8 cellular contexts compared by ENCODE assay signal in genomic region chr22:35648066-35649025, GRCh38. TPM values are rescaled to one million over a fixed set of nuclear protein-coding genes. Genes with fewer than 3 reads are reported as not detected.
DNase-seq lines count a peak whose midpoint lies in the region; ATAC-seq lines count a peak whose summit lies in the region.

Gene APOL6, plus strand, starts transcription at chr22:35648446. Its CDS starts 7,980 bp downstream, at chr22:35656426.

- ATAC-seq in GM21786 (IDR thresholded peaks at IDR 0.05; ENCODE audit: unreplicated experiment) (peak; percentile 43), GM19455 (IDR thresholded peaks at IDR 0.05; ENCODE audit: unreplicated experiment) (no peak)
- ATAC-seq in activated CD8-positive, alpha-beta memory T cell treated with anti-CD3 and anti-CD28 coated beads, Interleukin-2, amount 10 ng/mL, durations not matched to agents 7 days and 5 days, result peak; percentile 80

- no peaks in the 10 kb centered on the region for H3K27me3 ChIP-seq in stomach smooth muscle (ENCODE audit: control insufficient read depth in 1 of 2, insufficient read depth in 2 of 2, low read length in 2 of 2)

- H3K4me3 ChIP-seq in stomach smooth muscle (ENCODE audit: low read length in 2 of 2), result peak within 1 kb of the TSS; percentile 91 to 98

- H3K9ac ChIP-seq in stomach smooth muscle (ENCODE audit: low read length in 2 of 2), result peak within 1 kb of the TSS; percentile 95 to 96

- H3K27me3 Mint-ChIP-seq in activated CD8-positive, alpha-beta memory T cell treated with anti-CD3 and anti-CD28 coated beads, Interleukin-2, amount 10 ng/mL, durations not matched to agents 7 days and 5 days, result no peaks in the 10 kb centered on the region

- peak within 1 kb of the TSS; percentile 100 for H3K4me3 Mint-ChIP-seq in activated CD8-positive, alpha-beta memory T cell treated with anti-CD3 and anti-CD28 coated beads, Interleukin-2, amount 10 ng/mL, durations not matched to agents 7 days and 5 days

- peak within 1 kb of the TSS; percentile 100 for H3K27ac Mint-ChIP-seq in activated CD8-positive, alpha-beta memory T cell treated with anti-CD3 and anti-CD28 coated beads, Interleukin-2, amount 10 ng/mL, durations not matched to agents 7 days and 5 days

- H3K4me1 Mint-ChIP-seq in activated CD8-positive, alpha-beta memory T cell treated with anti-CD3 and anti-CD28 coated beads, Interleukin-2, amount 10 ng/mL, durations not matched to agents 7 days and 5 days, result peaks cover 36% of the 10 kb centered on the region

- H3K27ac ChIP-seq in epithelial cell of prostate (peak within 1 kb of the TSS; percentile 78), stomach smooth muscle (ENCODE audit: low read length) (peak within 1 kb of the TSS; percentile 86)

- CTCF ChIA-PET in activated CD8-positive, alpha-beta memory T cell treated with anti-CD3 and anti-CD28 coated beads, Interleukin-2, amount 10 ng/mL, durations not matched to agents 7 days and 5 days (lab: Charles Lee), result interaction anchor here (0.8 to 3.9 kb wide), 8 partner anchors 10 to 799 kb away, joined by 3 to 32 read pairs (median 6); partner anchors contain the start of gene APOL2

- H3K9me3 ChIP-seq in stomach smooth muscle (ENCODE audit: control insufficient read depth in 2 of 2, low read length in 2 of 2), result no peaks in the 10 kb centered on the region

- H3K36me3 ChIP-seq in stomach smooth muscle (ENCODE audit: control insufficient read depth in 2 of 2, insufficient read depth in 2 of 2, low read length in 2 of 2), result peaks cover 0 to 2% of the 10 kb centered on the region in 2 donors

- H3K36me3 Mint-ChIP-seq in activated CD8-positive, alpha-beta memory T cell treated with anti-CD3 and anti-CD28 coated beads, Interleukin-2, amount 10 ng/mL, durations not matched to agents 7 days and 5 days, result peaks cover 42% of the 10 kb centered on the region

- peaks cover 2% of the 10 kb centered on the region for H3K9me3 Mint-ChIP-seq in activated CD8-positive, alpha-beta memory T cell treated with anti-CD3 and anti-CD28 coated beads, Interleukin-2, amount 10 ng/mL, durations not matched to agents 7 days and 5 days (ENCODE audit: low read depth)

- H3K4me1 ChIP-seq in stomach smooth muscle (ENCODE audit: control insufficient read depth, insufficient read depth, low read length), result peaks cover 25% of the 10 kb centered on the region

- DNase-seq in COLO829 (ENCODE audit: low spot score) (peak; percentile 64), NCI-H82 treated with DMSO at 0.1 percent for 48 hours (lab: John Stamatoyannopoulos, UW; ENCODE audit: unreplicated experiment) (peak; percentile 52), epithelial cell of prostate (ENCODE audit: low read depth, low spot score) (no peak), myocyte (ENCODE audit: low read depth) (peak; percentile 67)
- peak; percentile 85 for DNase-seq in activated CD8-positive, alpha-beta memory T cell treated with anti-CD3 and anti-CD28 coated beads, Interleukin-2, amount 10 ng/mL, durations not matched to agents 7 days and 5 days

RNA-seq across cellular contexts. Expression of gene APOL6, which starts in this region (rescaled TPM):
- 10 to 100 TPM; 59.9 to 65.2 TPM for total RNA-seq in activated CD8-positive, alpha-beta memory T cell treated with anti-CD3 and anti-CD28 coated beads, Interleukin-2, amount 10 ng/mL, durations not matched to agents 7 days and 5 days
- total RNA-seq in myocyte, result 7.0 and 7.1 TPM in 2 replicates
- polyA plus RNA-seq in myocyte (2012), result 5.0 TPM
